8 cellular contexts compared by ENCODE assay signal in genomic region chr5:142928999-142929398, GRCh38.
DNase-seq lines count a peak whose midpoint lies in the region; ATAC-seq and TF ChIP-seq lines count a peak whose summit lies in the region.
"Not testable (repeated sequence)": the region's sequence is repeated elsewhere in the genome, so short reads cannot be mapped to it uniquely, and the experiment has no call there.

No MANE protein-coding gene starts in this region.

- peaks cover 82 to 86% of the 10 kb centered on the region in 2 donors for H3K36me3 Mint-ChIP-seq in CD14-positive monocyte
- peaks cover 34% of the 10 kb centered on the region for H3K36me3 Mint-ChIP-seq in T-helper 1 cell treated with Interleukin-12 subunit alpha and Interleukin-12 subunit beta and Interleukin-4 antibody, amounts not matched to agents 30 μg/mL and 1 μg/mL, for 36 hours (ENCODE audit: low read depth)
- H3K36me3 Mint-ChIP-seq in activated naive CD8-positive, alpha-beta T cell treated with anti-CD3 and anti-CD28 coated beads, Interleukin-2, amount 50 U/mL, for 24 hours (ENCODE audit: low read depth): not testable (repeated sequence)

- ATAC-seq in activated naive CD8-positive, alpha-beta T cell treated with anti-CD3 and anti-CD28 coated beads, Interleukin-2, amount 50 U/mL, for 24 hours: not testable (repeated sequence)
- peak; percentile 43 for ATAC-seq in sciatic nerve

- H2AFZ ChIP-seq in mesenchymal stem cell (ENCODE audit: low read depth, low read length): not testable (repeated sequence)

- not testable (repeated sequence) for H4K91ac ChIP-seq in mesenchymal stem cell (ENCODE audit: low read length)

- not testable (repeated sequence) for TF ChIP-seq EP300 in esophagus muscularis mucosa (IDR thresholded peaks at IDR 0.05)

- H3K9ac ChIP-seq in mesenchymal stem cell (ENCODE audit: low read length): peak overlapping the region; percentile 18
- H3K9ac ChIP-seq in subcutaneous abdominal adipose tissue (ENCODE audit: low read length in 5 of 5): not testable (repeated sequence)

- DNase-seq in CD14-positive monocyte (ENCODE audit: low spot score); activated naive CD8-positive, alpha-beta T cell treated with anti-CD3 and anti-CD28 coated beads, Interleukin-2, amount 50 U/mL, for 24 hours; esophagus muscularis mucosa (ENCODE audit: extremely low spot score); left ventricle myocardium inferior; mesenchymal stem cell; sciatic nerve (ENCODE audit: low spot score): not testable (repeated sequence)

- H3K9me3 Mint-ChIP-seq in CD14-positive monocyte; T-helper 1 cell treated with Interleukin-12 subunit alpha and Interleukin-12 subunit beta and Interleukin-4 antibody, amounts not matched to agents 30 μg/mL and 1 μg/mL, for 36 hours; activated naive CD8-positive, alpha-beta T cell treated with anti-CD3 and anti-CD28 coated beads, Interleukin-2, amount 50 U/mL, for 24 hours: not testable (repeated sequence)

- H3K4me2 ChIP-seq in mesenchymal stem cell (ENCODE audit: low read length, poor library complexity, severe bottlenecking): not testable (repeated sequence)

- not testable (repeated sequence) for H2BK12ac ChIP-seq in mesenchymal stem cell (ENCODE audit: low read length in 2 of 2)

- not testable (repeated sequence) for H3K4me3 Mint-ChIP-seq in CD14-positive monocyte; T-helper 1 cell treated with Interleukin-12 subunit alpha and Interleukin-12 subunit beta and Interleukin-4 antibody, amounts not matched to agents 30 μg/mL and 1 μg/mL, for 36 hours; activated naive CD8-positive, alpha-beta T cell treated with anti-CD3 and anti-CD28 coated beads, Interleukin-2, amount 50 U/mL, for 24 hours

- not testable (repeated sequence) for H3K4me3 ChIP-seq in esophagus muscularis mucosa; left ventricle myocardium inferior; mesenchymal stem cell (ENCODE audit: insufficient read depth in 1 of 2, low read depth in 1 of 2, low read length in 2 of 2); subcutaneous abdominal adipose tissue (ENCODE audit: low read depth in 1 of 5, low read length in 5 of 5)

- H2AK5ac ChIP-seq in mesenchymal stem cell (ENCODE audit: low read length, severe bottlenecking): not testable (repeated sequence)

- H3K23ac ChIP-seq in mesenchymal stem cell (ENCODE audit: low read length in 2 of 2): not testable (repeated sequence)

- not testable (repeated sequence) for H3K18ac ChIP-seq in mesenchymal stem cell (ENCODE audit: low read depth in 1 of 2, low read length in 2 of 2)

- H3K27ac ChIP-seq in esophagus muscularis mucosa (replicated peaks in 1 of 4): peak overlapping the region in 3 of 4 donors; percentile 4 to 15 (median 5)
- peak overlapping the region; percentile 84 for H3K27ac ChIP-seq in left ventricle myocardium inferior (replicated peaks)
- not testable (repeated sequence) for H3K27ac ChIP-seq in mesenchymal stem cell (ENCODE audit: low read length, poor library complexity, severe bottlenecking)
- H3K27ac ChIP-seq in subcutaneous abdominal adipose tissue (ENCODE audit: low read depth, low read length): peak overlapping the region; percentile 76

- H3K79me1 ChIP-seq in mesenchymal stem cell (replicated peaks; ENCODE audit: low read length, poor library complexity, severe bottlenecking): not testable (repeated sequence)

- H3K9me3 ChIP-seq in esophagus muscularis mucosa; left ventricle myocardium inferior (replicated peaks); mesenchymal stem cell (ENCODE audit: control insufficient read depth, low read length); subcutaneous abdominal adipose tissue (ENCODE audit: control insufficient read depth in 5 of 5, low read length in 5 of 5): not testable (repeated sequence)

- not testable (repeated sequence) for H2BK120ac ChIP-seq in mesenchymal stem cell (ENCODE audit: low read depth, low read length)

- H4K8ac ChIP-seq in mesenchymal stem cell (ENCODE audit: low read length): not testable (repeated sequence)

- TF ChIP-seq CTCF in CD14-positive monocyte (IDR thresholded peaks at IDR 0.05); esophagus muscularis mucosa (IDR thresholded peaks at IDR 0.05); left ventricle myocardium inferior (IDR thresholded peaks at IDR 0.05; ENCODE audit: borderline replicate concordance): not testable (repeated sequence)

- H3K36me3 ChIP-seq in esophagus muscularis mucosa: peaks cover 0 to 22% (median 9%) of the 10 kb centered on the region in 4 donors
- peaks cover 12% of the 10 kb centered on the region for H3K36me3 ChIP-seq in left ventricle myocardium inferior
- not testable (repeated sequence) for H3K36me3 ChIP-seq in mesenchymal stem cell (ENCODE audit: control insufficient read depth in 1 of 2, insufficient read depth in 2 of 2, low read depth in 1 of 2, low read length in 2 of 2); subcutaneous abdominal adipose tissue (ENCODE audit: control insufficient read depth in 5 of 5, insufficient read depth in 5 of 5, low read length in 5 of 5)

- intact Hi-C loops in CD14-positive monocyte (cut with micrococcal nuclease) (loop anchor here in 1 of 2 donors (5.0 to 10.0 kb wide), 2 partner anchors 73 to 896 kb away; no protein-coding TSS in a partner anchor), left ventricle myocardium inferior (cut with micrococcal nuclease) (loop anchor here (10.0 kb wide), 1 partner anchor 896 kb away; no protein-coding TSS in a partner anchor), sciatic nerve (cut with DNase I) (loop anchor here (10.0 kb wide), 2 partner anchors 476 to 896 kb away; partner anchors contain the start of gene NR3C1)
- intact Hi-C loops in esophagus muscularis mucosa (cut with DNase I): not testable (repeated sequence)

- H3K14ac ChIP-seq in mesenchymal stem cell (ENCODE audit: low read length in 2 of 2): not testable (repeated sequence)

- H3K27me3 Mint-ChIP-seq in CD14-positive monocyte (ENCODE audit: low read depth in 3 of 3); T-helper 1 cell treated with Interleukin-12 subunit alpha and Interleukin-12 subunit beta and Interleukin-4 antibody, amounts not matched to agents 30 μg/mL and 1 μg/mL, for 36 hours (ENCODE audit: low read depth); activated naive CD8-positive, alpha-beta T cell treated with anti-CD3 and anti-CD28 coated beads, Interleukin-2, amount 50 U/mL, for 24 hours: not testable (repeated sequence)

- not testable (repeated sequence) for TF ChIP-seq POLR2A in esophagus muscularis mucosa (IDR thresholded peaks at IDR 0.05; ENCODE audit: low read depth)

- H2BK5ac ChIP-seq in mesenchymal stem cell (ENCODE audit: low read depth, low read length, poor library complexity, severe bottlenecking): not testable (repeated sequence)

- not testable (repeated sequence) for H3K27me3 ChIP-seq in esophagus muscularis mucosa; left ventricle myocardium inferior (ENCODE audit: low read depth); mesenchymal stem cell (ENCODE audit: control insufficient read depth in 1 of 2, insufficient read depth in 1 of 2, low read length in 2 of 2); subcutaneous abdominal adipose tissue (ENCODE audit: control insufficient read depth in 5 of 5, insufficient read depth in 4 of 5, low read length in 5 of 5)

- peaks cover 43% of the 10 kb centered on the region for H3K4me1 Mint-ChIP-seq in CD14-positive monocyte
- peaks cover 50% of the 10 kb centered on the region for H3K4me1 Mint-ChIP-seq in T-helper 1 cell treated with Interleukin-12 subunit alpha and Interleukin-12 subunit beta and Interleukin-4 antibody, amounts not matched to agents 30 μg/mL and 1 μg/mL, for 36 hours (ENCODE audit: low read depth)
- H3K4me1 Mint-ChIP-seq in activated naive CD8-positive, alpha-beta T cell treated with anti-CD3 and anti-CD28 coated beads, Interleukin-2, amount 50 U/mL, for 24 hours: peaks cover 46% of the 10 kb centered on the region

- H3K4ac ChIP-seq in mesenchymal stem cell (ENCODE audit: low read depth in 1 of 2, low read length in 2 of 2): not testable (repeated sequence)

- WGBS in esophagus muscularis mucosa: 88% methylated on average over 11 of the region's 11 CpGs
- WGBS in mesenchymal stem cell: 95% methylated on average over 8 of the region's 11 CpGs

- not testable (repeated sequence) for H2BK15ac ChIP-seq in mesenchymal stem cell (ENCODE audit: low read depth, poor library complexity, severe bottlenecking)

- H3K27ac Mint-ChIP-seq in CD14-positive monocyte: peak overlapping the region in 5 of 7 donors; percentile 2 to 63 (median 11)
- peak overlapping the region; percentile 37 for H3K27ac Mint-ChIP-seq in T-helper 1 cell treated with Interleukin-12 subunit alpha and Interleukin-12 subunit beta and Interleukin-4 antibody, amounts not matched to agents 30 μg/mL and 1 μg/mL, for 36 hours
- H3K27ac Mint-ChIP-seq in activated naive CD8-positive, alpha-beta T cell treated with anti-CD3 and anti-CD28 coated beads, Interleukin-2, amount 50 U/mL, for 24 hours: peak overlapping the region; percentile 61

- H3K4me1 ChIP-seq in esophagus muscularis mucosa: peaks cover 26 to 57% (median 31%) of the 10 kb centered on the region in 4 donors
- H3K4me1 ChIP-seq in left ventricle myocardium inferior: peaks cover 97% of the 10 kb centered on the region
- H3K4me1 ChIP-seq in mesenchymal stem cell (ENCODE audit: control insufficient read depth, insufficient read depth, low read depth, low read length): not testable (repeated sequence)
- H3K4me1 ChIP-seq in subcutaneous abdominal adipose tissue (ENCODE audit: control insufficient read depth in 5 of 5, insufficient read depth in 5 of 5, low read length in 5 of 5): peaks cover 12 to 82% (median 42%) of the 10 kb centered on the region in 5 donors

Comparison
In these comparisons a context has a peak if more than half of its experiments do, and no peak if none do; other contexts are left out.
1. H3K27ac Mint-ChIP-seq: peak in every context shown above with its lines; median percentile 61 in activated naive CD8-positive, alpha-beta T cell treated with anti-CD3 and anti-CD28 coated beads, Interleukin-2, amount 50 U/mL, for 24 hours; 37 in T-helper 1 cell treated with Interleukin-12 subunit alpha and Interleukin-12 subunit beta and Interleukin-4 antibody, amounts not matched to agents 30 μg/mL and 1 μg/mL, for 36 hours; 11 in CD14-positive monocyte.